In genomic region chr3:51968883-51969674, GRCh38 we compare ENCODE assay signal across 13 cellular contexts. TPM values are rescaled to one million over a fixed set of nuclear protein-coding genes. Genes with fewer than 3 reads are reported as not detected.
A peak's percentile ranks its signal among the peaks of the same experiment; 100 is the strongest.
DNase-seq lines count a peak whose midpoint lies in the region; ATAC-seq, FAIRE-seq and TF ChIP-seq lines count a peak whose summit lies in the region.
"Had no signal": no experiment of that assay in that cellular context is flagged by ENCODE, and none has a peak within 500 bp of the region (broad histone marks: within the 10 kb centered on the region; RNA-seq: fewer than 3 reads in every experiment).

No MANE protein-coding gene starts in this region.

- H3K9me3 Mint-ChIP-seq in GM23338 (no peaks in the 10 kb centered on the region; the same call in 1 of the 3 replicates), astrocyte (ENCODE audit: unreplicated experiment) (peaks cover 3% of the 10 kb centered on the region)

- DNase-seq in NCI-H2227 treated with DMSO at 0.1 percent for 48 hours (lab: John Stamatoyannopoulos, UW) (peak; percentile 3), NCI-H2227 (lab: John Stamatoyannopoulos, UW; ENCODE audit: unreplicated experiment) (no peak), GM23338 (ENCODE audit: low spot score) (peak; percentile 65), astrocyte (ENCODE audit: low read depth) (no peak), Kasumi-1 (lab: John Stamatoyannopoulos, UW) (no peak), DMS153 (lab: John Stamatoyannopoulos, UW) (no peak), activated gamma-delta T cell treated with Interleukin-2 at 50 U/mL for 16 hours (no peak)
- DNase-seq: NK-92 treated with Interleukin-12 subunit alpha and Interleukin-12 subunit beta, amount 100 ng/mL, for 24 hours had no signal

- no peak for TF ChIP-seq CTCF in GM23338 (conservative IDR thresholded peaks at IDR 0.05; ENCODE audit: low read depth in 2 of 2)
- no peak for TF ChIP-seq CTCF in astrocyte (IDR thresholded peaks at IDR 0.05; ENCODE audit: insufficient read depth, low read depth, low read length)
- TF ChIP-seq CTCF in neural cell (IDR thresholded peaks at IDR 0.05; ENCODE audit: poor library complexity, severe bottlenecking), result no peak

- peak; percentile 4; the same call in 2 of the 3 replicates for ATAC-seq in GM23338

- peaks cover 7% of the 10 kb centered on the region; the same call in 2 of the 3 replicates for H3K36me3 Mint-ChIP-seq in GM23338 (ENCODE audit: low read depth)
- peaks cover 7% of the 10 kb centered on the region for H3K36me3 Mint-ChIP-seq in astrocyte (ENCODE audit: low read depth, unreplicated experiment)

- TF ChIP-seq RAD21 in neural cell (conservative IDR thresholded peaks at IDR 0.05), result no peak

- H4K20me1 ChIP-seq in GM23338 (replicated peaks; ENCODE audit: insufficient read depth) (no peaks in the 10 kb centered on the region), astrocyte (ENCODE audit: insufficient read depth, low read length) (peaks cover 33% of the 10 kb centered on the region), neural cell (ENCODE audit: insufficient read depth) (no peaks in the 10 kb centered on the region)

- H3K79me2 ChIP-seq in GM23338 (replicated peaks; ENCODE audit: insufficient read depth) (no peaks in the 10 kb centered on the region), astrocyte (ENCODE audit: insufficient read depth, low read length) (peaks cover 37% of the 10 kb centered on the region), neural cell (replicated peaks; ENCODE audit: insufficient read depth, low read length) (peaks cover 31% of the 10 kb centered on the region)

- H3K36me3 ChIP-seq in GM23338 (ENCODE audit: insufficient read depth) (no peaks in the 10 kb centered on the region), astrocyte (ENCODE audit: insufficient read depth, low read length) (no peaks in the 10 kb centered on the region), neural cell (ENCODE audit: insufficient read depth, low read length) (no peaks in the 10 kb centered on the region)

- H3K9ac ChIP-seq in astrocyte (ENCODE audit: low read length) (no peak overlapping the region), neural cell (ENCODE audit: low read length) (peak overlapping the region; percentile 90)

- H3K27me3 ChIP-seq in GM23338 (ENCODE audit: insufficient read depth) (peaks cover 9% of the 10 kb centered on the region), astrocyte (ENCODE audit: insufficient read depth, low read length) (no peaks in the 10 kb centered on the region), neural cell (ENCODE audit: insufficient read depth, low read depth, low read length) (no peaks in the 10 kb centered on the region)

- H3K27ac Mint-ChIP-seq in GM23338 (peak overlapping the region; percentile 97), astrocyte (ENCODE audit: unreplicated experiment) (no peak overlapping the region)

- H3F3A ChIP-seq in GM23338 (replicated peaks; ENCODE audit: low read depth), result peaks cover 13% of the 10 kb centered on the region
- H3F3A ChIP-seq in neural cell (ENCODE audit: insufficient read depth, low read length, poor library complexity, severe bottlenecking), result no peaks in the 10 kb centered on the region

- H3K9me3 ChIP-seq in astrocyte (ENCODE audit: insufficient read depth, low read depth, low read length) (no peaks in the 10 kb centered on the region), neural cell (ENCODE audit: low read length) (no peaks in the 10 kb centered on the region)

- no peak for TF ChIP-seq EP300 in neural cell (conservative IDR thresholded peaks at IDR 0.05; ENCODE audit: poor library complexity, severe bottlenecking)

- H3K4me2 ChIP-seq in GM23338 (peak overlapping the region; percentile 100), astrocyte (ENCODE audit: low read length) (peak overlapping the region; percentile 92), neural cell (ENCODE audit: low read length) (no peak overlapping the region)

- H3K9me2 ChIP-seq in GM23338 (ENCODE audit: insufficient read depth) (no peaks in the 10 kb centered on the region), neural cell (ENCODE audit: insufficient read depth, low read length) (no peaks in the 10 kb centered on the region)

- no peak for FAIRE-seq in astrocyte (lab: Jason Lieb, UNC)
- FAIRE-seq: endometrium had no signal

- peaks cover 32% of the 10 kb centered on the region for H3K27me3 Mint-ChIP-seq in GM23338 (ENCODE audit: insufficient read depth, low read depth, poor library complexity)
- no peaks in the 10 kb centered on the region for H3K27me3 Mint-ChIP-seq in astrocyte (ENCODE audit: low read depth, unreplicated experiment)

- peak overlapping the region; percentile 85 for H3K4me3 Mint-ChIP-seq in GM23338
- H3K4me3 Mint-ChIP-seq in astrocyte (ENCODE audit: unreplicated experiment), result no peak overlapping the region

- peaks cover 35% of the 10 kb centered on the region for H3K4me1 ChIP-seq in GM23338 (ENCODE audit: insufficient read depth)
- H3K4me1 ChIP-seq in astrocyte (ENCODE audit: insufficient read depth, low read length), result peaks cover 21% of the 10 kb centered on the region

- H3K27ac ChIP-seq in GM23338 (ENCODE audit: low read depth), result peak overlapping the region; percentile 91
- H3K27ac ChIP-seq in astrocyte (ENCODE audit: low read depth, low read length), result no peak overlapping the region
- peak overlapping the region; percentile 59 for H3K27ac ChIP-seq in neural cell (ENCODE audit: low read length)

- H3K4me3 ChIP-seq in GM23338 (peak overlapping the region; percentile 95), astrocyte (ENCODE audit: insufficient read depth, low read depth, low read length) (no peak overlapping the region), neural cell (ENCODE audit: low read length) (peak overlapping the region; percentile 71)

- H2AFZ ChIP-seq in GM23338, result no peak overlapping the region
- no peak overlapping the region for H2AFZ ChIP-seq in astrocyte (ENCODE audit: low read depth, low read length)
- H2AFZ ChIP-seq in neural cell (ENCODE audit: low read depth, low read length), result no peak overlapping the region

- H3K4me1 Mint-ChIP-seq in GM23338, result peaks cover 55% of the 10 kb centered on the region
- H3K4me1 Mint-ChIP-seq in astrocyte (ENCODE audit: low read depth, unreplicated experiment), result peaks cover 15% of the 10 kb centered on the region

TF ChIP-seq in GM23338, 12 proteins besides CTCF, POLR2A, EP300 and RAD21:
- TF ChIP-seq ZNF331 (CRISPR knock-in tag; IDR thresholded peaks at IDR 0.05; ENCODE audit: low read depth) (no peak), EZH2phosphoT487 (IDR thresholded peaks at IDR 0.05; ENCODE audit: unreplicated experiment) (no peak)
- TF ChIP-seq, protein P1, sequence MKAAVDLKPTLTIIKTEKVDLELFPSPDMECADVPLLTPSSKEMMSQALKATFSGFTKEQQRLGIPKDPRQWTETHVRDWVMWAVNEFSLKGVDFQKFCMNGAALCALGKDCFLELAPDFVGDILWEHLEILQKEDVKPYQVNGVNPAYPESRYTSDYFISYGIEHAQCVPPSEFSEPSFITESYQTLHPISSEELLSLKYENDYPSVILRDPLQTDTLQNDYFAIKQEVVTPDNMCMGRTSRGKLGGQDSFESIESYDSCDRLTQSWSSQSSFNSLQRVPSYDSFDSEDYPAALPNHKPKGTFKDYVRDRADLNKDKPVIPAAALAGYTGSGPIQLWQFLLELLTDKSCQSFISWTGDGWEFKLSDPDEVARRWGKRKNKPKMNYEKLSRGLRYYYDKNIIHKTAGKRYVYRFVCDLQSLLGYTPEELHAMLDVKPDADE (IDR thresholded peaks at IDR 0.05), result no peak

TF ChIP-seq in neural cell, 6 proteins besides CTCF, POLR2A, EP300 and RAD21 (continues in another document):
- TF ChIP-seq POLR2AphosphoS5 (IDR thresholded peaks at IDR 0.05) (no peak), EZH2 (IDR thresholded peaks at IDR 0.05; ENCODE audit: borderline replicate concordance, insufficient read depth, low read length, poor library complexity, severe bottlenecking) (no peak)

RNA-seq across cellular contexts. Expression of gene PCBP4, which starts 1.8 kb away (rescaled TPM):
- 26.8 and 37.6 TPM in 2 replicates for total RNA-seq in GM23338 (2014; rRNA removed; shearing (Covaris generic))
- polyA plus RNA-seq in GM23338 (2016; fragmentation: Nextera tagmentation; extraction: Ambion mirVana) (11.8 and 14.1 TPM in 2 replicates), neural cell (251 and 327 TPM in 2 replicates)
- 95.4 and 102 TPM in 2 replicates for total RNA-seq in astrocyte
- polyA minus RNA-seq in neural cell, result 94.5 and 105 TPM in 2 replicates

RNA-seq across cellular contexts. Expression of gene ABHD14B, which starts 4.8 kb away (rescaled TPM):
- total RNA-seq in GM23338 (2014; rRNA removed; shearing (Covaris generic)), result 8.0 and 11.1 TPM in 2 replicates
- 5.8 and 8.9 TPM in 2 replicates for polyA plus RNA-seq in GM23338 (2016; fragmentation: Nextera tagmentation; extraction: Ambion mirVana)
- total RNA-seq in astrocyte, result 10.3 and 12.3 TPM in 2 replicates
- 0.50 and 0.81 TPM in 2 replicates for polyA plus RNA-seq in neural cell
- 0.97 and 1.3 TPM in 2 replicates for polyA minus RNA-seq in neural cell

RNA-seq across cellular contexts. Expression of gene ABHD14A, which starts 5.8 kb away (rescaled TPM):
- 4.3 and 7.8 TPM in 2 replicates for total RNA-seq in GM23338 (2014; rRNA removed; shearing (Covaris generic))
- 12.7 TPM in 2 replicates for polyA plus RNA-seq in GM23338 (2016; fragmentation: Nextera tagmentation; extraction: Ambion mirVana)
- total RNA-seq in astrocyte, result 10.9 and 11.8 TPM in 2 replicates
- 57.8 and 75.8 TPM in 2 replicates for polyA plus RNA-seq in neural cell
- 25.8 and 33.5 TPM in 2 replicates for polyA minus RNA-seq in neural cell

RNA-seq across cellular contexts. Expression of gene GPR62, which starts 13.9 kb away (rescaled TPM):
- total RNA-seq in GM23338 (2014; rRNA removed; shearing (Covaris generic)), result 0.38 TPM in 1 of 2 replicates, not detected in the other
- polyA plus RNA-seq in GM23338 (2016; fragmentation: Nextera tagmentation; extraction: Ambion mirVana) (0.10 and 0.42 TPM in 2 replicates), neural cell (not detected in 2 replicates)
- not detected in 2 replicates for total RNA-seq in astrocyte
- not detected in 2 replicates for polyA minus RNA-seq in neural cell
- total RNA-seq: A172, LHCN-M2, posterior vena cava had no signal

RNA-seq across cellular contexts. Expression of gene ACY1, which starts 14.3 kb away (rescaled TPM):
- total RNA-seq in GM23338 (2014; rRNA removed; shearing (Covaris generic)), result 62.8 and 91.3 TPM in 2 replicates
- polyA plus RNA-seq in GM23338 (2016; fragmentation: Nextera tagmentation; extraction: Ambion mirVana), result 35.8 and 38.4 TPM in 2 replicates
- 16.4 and 21.1 TPM in 2 replicates for total RNA-seq in astrocyte
- polyA plus RNA-seq in neural cell, result 14.4 and 17.9 TPM in 2 replicates
- polyA minus RNA-seq in neural cell, result 1.5 and 1.7 TPM in 2 replicates

Comparison
In these comparisons a context has a peak if more than half of its experiments do, and no peak if none do; other contexts are left out.
1. DNase-seq: peak in NCI-H2227 treated with DMSO at 0.1 percent for 48 hours (single experiment) and GM23338 (single experiment); none in NCI-H2227 (single experiment), astrocyte (single experiment), Kasumi-1 (0 of 2), DMS153 (single experiment) and activated gamma-delta T cell treated with Interleukin-2 at 50 U/mL for 16 hours (single experiment).